Comparison of ENCODE assay signal across 1 cellular context in genomic region chr7:36300696-36301350, GRCh38.
TF ChIP-seq lines count a peak whose summit lies in the region.

No MANE protein-coding gene starts in this region.

TF ChIP-seq in GM23338, 12 proteins besides CTCF, POLR2A, EP300 and RAD21 (continued from another document):
- TF ChIP-seq, protein P1, sequence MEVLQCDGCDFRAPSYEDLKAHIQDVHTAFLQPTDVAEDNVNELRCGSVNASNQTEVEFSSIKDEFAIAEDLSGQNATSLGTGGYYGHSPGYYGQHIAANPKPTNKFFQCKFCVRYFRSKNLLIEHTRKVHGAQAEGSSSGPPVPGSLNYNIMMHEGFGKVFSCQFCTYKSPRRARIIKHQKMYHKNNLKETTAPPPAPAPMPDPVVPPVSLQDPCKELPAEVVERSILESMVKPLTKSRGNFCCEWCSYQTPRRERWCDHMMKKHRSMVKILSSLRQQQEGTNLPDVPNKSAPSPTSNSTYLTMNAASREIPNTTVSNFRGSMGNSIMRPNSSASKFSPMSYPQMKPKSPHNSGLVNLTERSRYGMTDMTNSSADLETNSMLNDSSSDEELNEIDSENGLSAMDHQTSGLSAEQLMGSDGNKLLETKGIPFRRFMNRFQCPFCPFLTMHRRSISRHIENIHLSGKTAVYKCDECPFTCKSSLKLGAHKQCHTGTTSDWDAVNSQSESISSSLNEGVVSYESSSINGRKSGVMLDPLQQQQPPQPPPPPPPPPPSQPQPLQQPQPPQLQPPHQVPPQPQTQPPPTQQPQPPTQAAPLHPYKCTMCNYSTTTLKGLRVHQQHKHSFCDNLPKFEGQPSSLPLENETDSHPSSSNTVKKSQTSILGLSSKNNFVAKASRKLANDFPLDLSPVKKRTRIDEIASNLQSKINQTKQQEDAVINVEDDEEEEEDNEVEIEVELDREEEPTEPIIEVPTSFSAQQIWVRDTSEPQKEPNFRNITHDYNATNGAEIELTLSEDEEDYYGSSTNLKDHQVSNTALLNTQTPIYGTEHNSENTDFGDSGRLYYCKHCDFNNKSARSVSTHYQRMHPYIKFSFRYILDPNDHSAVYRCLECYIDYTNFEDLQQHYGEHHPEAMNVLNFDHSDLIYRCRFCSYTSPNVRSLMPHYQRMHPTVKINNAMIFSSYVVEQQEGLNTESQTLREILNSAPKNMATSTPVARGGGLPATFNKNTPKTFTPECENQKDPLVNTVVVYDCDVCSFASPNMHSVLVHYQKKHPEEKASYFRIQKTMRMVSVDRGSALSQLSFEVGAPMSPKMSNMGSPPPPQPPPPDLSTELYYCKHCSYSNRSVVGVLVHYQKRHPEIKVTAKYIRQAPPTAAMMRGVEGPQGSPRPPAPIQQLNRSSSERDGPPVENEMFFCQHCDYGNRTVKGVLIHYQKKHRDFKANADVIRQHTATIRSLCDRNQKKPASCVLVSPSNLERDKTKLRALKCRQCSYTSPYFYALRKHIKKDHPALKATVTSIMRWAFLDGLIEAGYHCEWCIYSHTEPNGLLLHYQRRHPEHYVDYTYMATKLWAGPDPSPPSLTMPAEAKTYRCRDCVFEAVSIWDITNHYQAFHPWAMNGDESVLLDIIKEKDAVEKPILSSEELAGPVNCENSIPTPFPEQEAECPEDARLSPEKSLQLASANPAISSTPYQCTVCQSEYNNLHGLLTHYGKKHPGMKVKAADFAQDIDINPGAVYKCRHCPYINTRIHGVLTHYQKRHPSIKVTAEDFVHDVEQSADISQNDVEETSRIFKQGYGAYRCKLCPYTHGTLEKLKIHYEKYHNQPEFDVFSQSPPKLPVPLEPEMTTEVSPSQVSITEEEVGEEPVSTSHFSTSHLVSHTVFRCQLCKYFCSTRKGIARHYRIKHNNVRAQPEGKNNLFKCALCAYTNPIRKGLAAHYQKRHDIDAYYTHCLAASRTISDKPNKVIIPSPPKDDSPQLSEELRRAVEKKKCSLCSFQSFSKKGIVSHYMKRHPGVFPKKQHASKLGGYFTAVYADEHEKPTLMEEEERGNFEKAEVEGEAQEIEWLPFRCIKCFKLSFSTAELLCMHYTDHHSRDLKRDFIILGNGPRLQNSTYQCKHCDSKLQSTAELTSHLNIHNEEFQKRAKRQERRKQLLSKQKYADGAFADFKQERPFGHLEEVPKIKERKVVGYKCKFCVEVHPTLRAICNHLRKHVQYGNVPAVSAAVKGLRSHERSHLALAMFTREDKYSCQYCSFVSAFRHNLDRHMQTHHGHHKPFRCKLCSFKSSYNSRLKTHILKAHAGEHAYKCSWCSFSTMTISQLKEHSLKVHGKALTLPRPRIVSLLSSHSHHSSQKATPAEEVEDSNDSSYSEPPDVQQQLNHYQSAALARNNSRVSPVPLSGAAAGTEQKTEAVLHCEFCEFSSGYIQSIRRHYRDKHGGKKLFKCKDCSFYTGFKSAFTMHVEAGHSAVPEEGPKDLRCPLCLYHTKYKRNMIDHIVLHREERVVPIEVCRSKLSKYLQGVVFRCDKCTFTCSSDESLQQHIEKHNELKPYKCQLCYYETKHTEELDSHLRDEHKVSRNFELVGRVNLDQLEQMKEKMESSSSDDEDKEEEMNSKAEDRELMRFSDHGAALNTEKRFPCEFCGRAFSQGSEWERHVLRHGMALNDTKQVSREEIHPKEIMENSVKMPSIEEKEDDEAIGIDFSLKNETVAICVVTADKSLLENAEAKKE (CRISPR knock-in tag; IDR thresholded peaks at IDR 0.05) = no peak
- TF ChIP-seq, protein P2, sequence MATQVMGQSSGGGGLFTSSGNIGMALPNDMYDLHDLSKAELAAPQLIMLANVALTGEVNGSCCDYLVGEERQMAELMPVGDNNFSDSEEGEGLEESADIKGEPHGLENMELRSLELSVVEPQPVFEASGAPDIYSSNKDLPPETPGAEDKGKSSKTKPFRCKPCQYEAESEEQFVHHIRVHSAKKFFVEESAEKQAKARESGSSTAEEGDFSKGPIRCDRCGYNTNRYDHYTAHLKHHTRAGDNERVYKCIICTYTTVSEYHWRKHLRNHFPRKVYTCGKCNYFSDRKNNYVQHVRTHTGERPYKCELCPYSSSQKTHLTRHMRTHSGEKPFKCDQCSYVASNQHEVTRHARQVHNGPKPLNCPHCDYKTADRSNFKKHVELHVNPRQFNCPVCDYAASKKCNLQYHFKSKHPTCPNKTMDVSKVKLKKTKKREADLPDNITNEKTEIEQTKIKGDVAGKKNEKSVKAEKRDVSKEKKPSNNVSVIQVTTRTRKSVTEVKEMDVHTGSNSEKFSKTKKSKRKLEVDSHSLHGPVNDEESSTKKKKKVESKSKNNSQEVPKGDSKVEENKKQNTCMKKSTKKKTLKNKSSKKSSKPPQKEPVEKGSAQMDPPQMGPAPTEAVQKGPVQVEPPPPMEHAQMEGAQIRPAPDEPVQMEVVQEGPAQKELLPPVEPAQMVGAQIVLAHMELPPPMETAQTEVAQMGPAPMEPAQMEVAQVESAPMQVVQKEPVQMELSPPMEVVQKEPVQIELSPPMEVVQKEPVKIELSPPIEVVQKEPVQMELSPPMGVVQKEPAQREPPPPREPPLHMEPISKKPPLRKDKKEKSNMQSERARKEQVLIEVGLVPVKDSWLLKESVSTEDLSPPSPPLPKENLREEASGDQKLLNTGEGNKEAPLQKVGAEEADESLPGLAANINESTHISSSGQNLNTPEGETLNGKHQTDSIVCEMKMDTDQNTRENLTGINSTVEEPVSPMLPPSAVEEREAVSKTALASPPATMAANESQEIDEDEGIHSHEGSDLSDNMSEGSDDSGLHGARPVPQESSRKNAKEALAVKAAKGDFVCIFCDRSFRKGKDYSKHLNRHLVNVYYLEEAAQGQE (IDR thresholded peaks at IDR 0.05; ENCODE audit: unreplicated experiment) = no peak
- TF ChIP-seq, protein P3, sequence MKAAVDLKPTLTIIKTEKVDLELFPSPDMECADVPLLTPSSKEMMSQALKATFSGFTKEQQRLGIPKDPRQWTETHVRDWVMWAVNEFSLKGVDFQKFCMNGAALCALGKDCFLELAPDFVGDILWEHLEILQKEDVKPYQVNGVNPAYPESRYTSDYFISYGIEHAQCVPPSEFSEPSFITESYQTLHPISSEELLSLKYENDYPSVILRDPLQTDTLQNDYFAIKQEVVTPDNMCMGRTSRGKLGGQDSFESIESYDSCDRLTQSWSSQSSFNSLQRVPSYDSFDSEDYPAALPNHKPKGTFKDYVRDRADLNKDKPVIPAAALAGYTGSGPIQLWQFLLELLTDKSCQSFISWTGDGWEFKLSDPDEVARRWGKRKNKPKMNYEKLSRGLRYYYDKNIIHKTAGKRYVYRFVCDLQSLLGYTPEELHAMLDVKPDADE (IDR thresholded peaks at IDR 0.05) = no peak
- TF ChIP-seq ZNF331 (CRISPR knock-in tag; IDR thresholded peaks at IDR 0.05; ENCODE audit: low read depth) (no peak), EZH2phosphoT487 (IDR thresholded peaks at IDR 0.05; ENCODE audit: unreplicated experiment) (no peak)
